ENCODE assay signal across 32 cellular contexts in the genomic region with DNA sequence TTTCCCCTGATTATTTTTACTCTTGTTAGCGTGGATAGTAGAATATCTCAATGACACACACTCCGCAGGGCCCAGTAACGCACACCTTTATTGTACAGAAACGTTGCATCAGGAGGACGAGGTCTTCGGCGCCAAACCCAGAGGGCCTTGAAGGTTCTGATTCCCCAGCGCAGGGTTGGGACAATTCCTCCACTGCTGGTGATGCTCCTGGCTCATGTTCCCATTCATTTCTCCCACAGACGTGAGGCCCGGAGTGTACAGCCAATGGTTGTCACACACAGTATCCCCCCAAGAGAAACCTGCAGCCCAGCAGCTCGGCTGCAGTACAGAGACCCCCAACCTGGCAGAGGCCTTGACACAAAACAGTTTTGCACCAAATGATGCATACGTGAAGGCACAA. TPM values are rescaled to one million over a fixed set of nuclear protein-coding genes. Genes with fewer than 3 reads are reported as not detected.
"Had no signal": no experiment of that assay in that cellular context is flagged by ENCODE, and none has a peak within 500 bp of the region (broad histone marks: within the 10 kb centered on the region; RNA-seq: fewer than 3 reads in every experiment).

No MANE protein-coding gene starts in this region.

- H3K4me1 Mint-ChIP-seq: activated CD4-positive, alpha-beta memory T cell treated with anti-CD3 and anti-CD28 coated beads, Interleukin-2, amount 10 ng/mL, durations not matched to agents 7 days and 5 days; activated CD4-positive, alpha-beta T cell treated with anti-CD3 and anti-CD28 coated beads, Interleukin-2, amount 10 ng/mL, durations not matched to agents 7 days and 5 days; activated CD8-positive, alpha-beta memory T cell treated with anti-CD3 and anti-CD28 coated beads, Interleukin-2, amount 10 ng/mL, durations not matched to agents 7 days and 5 days had no signal

- H3K4me2 ChIP-seq: hepatocyte had no signal

- H3K36me3 ChIP-seq: adrenal gland, colonic mucosa, gastrocnemius medialis, neutrophil, right lobe of liver, suprapubic skin, tibial nerve, uterus had no signal

- H3K27ac ChIP-seq: adrenal gland, body of pancreas, colonic mucosa, dorsolateral prefrontal cortex, gastrocnemius medialis, hepatocyte, neutrophil, right lobe of liver, suprapubic skin, tibial nerve, uterus had no signal

- DNase-seq: activated CD4-positive, alpha-beta memory T cell treated with anti-CD3 and anti-CD28 coated beads, Interleukin-2, amount 10 ng/mL, durations not matched to agents 7 days and 5 days; activated CD4-positive, alpha-beta T cell treated with anti-CD3 and anti-CD28 coated beads for 1 hour; activated CD4-positive, alpha-beta T cell treated with anti-CD3 and anti-CD28 coated beads, Interleukin-2, amount 10 ng/mL, durations not matched to agents 7 days and 5 days; activated CD8-positive, alpha-beta memory T cell treated with anti-CD3 and anti-CD28 coated beads, Interleukin-2, amount 10 ng/mL, durations not matched to agents 7 days and 5 days; activated naive CD4-positive, alpha-beta T cell treated with anti-CD3 and anti-CD28 coated beads for 36 hours; activated naive CD8-positive, alpha-beta T cell treated with anti-CD3 and anti-CD28 coated beads for 36 hours; activated T-cell treated with anti-CD3 and anti-CD28 coated beads for 4 hours; activated T-cell treated with anti-CD3 and anti-CD28 coated beads, Interleukin-2, amount 50 U/mL, for 72 hours; body of pancreas; cerebellar nuclear complex; colonic mucosa; effector memory CD8-positive, alpha-beta T cell; erythroblast; gastrocnemius medialis; glutamatergic neuron; mammary epithelial cell; small intestine; stimulated activated CD4-positive, alpha-beta T cell treated with anti-CD3 and anti-CD28 coated beads, Interleukin-1b, Interleukin-23, amount 100 ng/mL, for 48 hours; stimulated activated CD4-positive, alpha-beta T cell treated with anti-CD3 and anti-CD28 coated beads, Interleukin-4, amount 100 ng/mL, for 4 hours; stimulated activated CD8-positive, alpha-beta memory T cell treated with anti-CD3 and anti-CD28 coated beads, Interleukin-4, amount 100 ng/mL, for 48 hours; stimulated activated naive B cell treated with anti-CD40 and anti-IgM and Interleukin-4, amounts not matched to agents 10 μg/mL and 1 μg/mL and 100 μg/mL, for 72 hours; T-helper 17 cell; uterus had no signal

- H3K9me3 Mint-ChIP-seq: activated CD4-positive, alpha-beta memory T cell treated with anti-CD3 and anti-CD28 coated beads, Interleukin-2, amount 10 ng/mL, durations not matched to agents 7 days and 5 days; activated CD4-positive, alpha-beta T cell treated with anti-CD3 and anti-CD28 coated beads, Interleukin-2, amount 10 ng/mL, durations not matched to agents 7 days and 5 days; activated naive CD4-positive, alpha-beta T cell treated with anti-CD3 and anti-CD28 coated beads for 36 hours; activated naive CD8-positive, alpha-beta T cell treated with anti-CD3 and anti-CD28 coated beads for 36 hours; activated T-cell treated with anti-CD3 and anti-CD28 coated beads, Interleukin-2, amount 50 U/mL, for 72 hours; effector memory CD8-positive, alpha-beta T cell; nephron; stimulated activated naive B cell treated with anti-CD40 and anti-IgM and Interleukin-4, amounts not matched to agents 10 μg/mL and 1 μg/mL and 100 μg/mL, for 72 hours had no signal

- H2AFZ ChIP-seq: hepatocyte had no signal

- ATAC-seq: activated CD8-positive, alpha-beta memory T cell treated with anti-CD3 and anti-CD28 coated beads, Interleukin-2, amount 10 ng/mL, durations not matched to agents 7 days and 5 days; activated T-cell treated with anti-CD3 and anti-CD28 coated beads, Interleukin-2, amount 50 U/mL, for 72 hours; body of pancreas; effector memory CD8-positive, alpha-beta T cell; gastrocnemius medialis; stimulated activated naive B cell treated with anti-CD40 and anti-IgM and Interleukin-4, amounts not matched to agents 10 μg/mL and 1 μg/mL and 100 μg/mL, for 72 hours; T-helper 17 cell had no signal

- H3K27ac Mint-ChIP-seq: activated CD4-positive, alpha-beta memory T cell treated with anti-CD3 and anti-CD28 coated beads, Interleukin-2, amount 10 ng/mL, durations not matched to agents 7 days and 5 days; activated CD4-positive, alpha-beta T cell treated with anti-CD3 and anti-CD28 coated beads, Interleukin-2, amount 10 ng/mL, durations not matched to agents 7 days and 5 days; activated CD8-positive, alpha-beta memory T cell treated with anti-CD3 and anti-CD28 coated beads, Interleukin-2, amount 10 ng/mL, durations not matched to agents 7 days and 5 days; activated naive CD4-positive, alpha-beta T cell treated with anti-CD3 and anti-CD28 coated beads for 36 hours; activated naive CD8-positive, alpha-beta T cell treated with anti-CD3 and anti-CD28 coated beads for 36 hours; activated T-cell treated with anti-CD3 and anti-CD28 coated beads, Interleukin-2, amount 50 U/mL, for 72 hours; effector memory CD8-positive, alpha-beta T cell; nephron; stimulated activated naive B cell treated with anti-CD40 and anti-IgM and Interleukin-4, amounts not matched to agents 10 μg/mL and 1 μg/mL and 100 μg/mL, for 72 hours; T-helper 17 cell had no signal

- H3K4me3 ChIP-seq: adrenal gland, body of pancreas, colonic mucosa, dorsolateral prefrontal cortex, gastrocnemius medialis, hepatocyte, right lobe of liver, suprapubic skin, tibial nerve, uterus had no signal

- H3K27me3 ChIP-seq: body of pancreas, right lobe of liver, uterus had no signal

- H3K4me1 ChIP-seq: adrenal gland, colonic mucosa, tibial nerve, uterus had no signal

- H3K36me3 Mint-ChIP-seq: activated CD8-positive, alpha-beta memory T cell treated with anti-CD3 and anti-CD28 coated beads, Interleukin-2, amount 10 ng/mL, durations not matched to agents 7 days and 5 days; activated naive CD8-positive, alpha-beta T cell treated with anti-CD3 and anti-CD28 coated beads for 36 hours; stimulated activated naive B cell treated with anti-CD40 and anti-IgM and Interleukin-4, amounts not matched to agents 10 μg/mL and 1 μg/mL and 100 μg/mL, for 72 hours had no signal

- H3K9me3 ChIP-seq: adrenal gland, body of pancreas, colonic mucosa, gastrocnemius medialis, neutrophil, right lobe of liver, suprapubic skin, tibial nerve, uterus had no signal

- H3K4me3 Mint-ChIP-seq: activated CD4-positive, alpha-beta memory T cell treated with anti-CD3 and anti-CD28 coated beads, Interleukin-2, amount 10 ng/mL, durations not matched to agents 7 days and 5 days; activated CD4-positive, alpha-beta T cell treated with anti-CD3 and anti-CD28 coated beads, Interleukin-2, amount 10 ng/mL, durations not matched to agents 7 days and 5 days; activated CD8-positive, alpha-beta memory T cell treated with anti-CD3 and anti-CD28 coated beads, Interleukin-2, amount 10 ng/mL, durations not matched to agents 7 days and 5 days; activated naive CD4-positive, alpha-beta T cell treated with anti-CD3 and anti-CD28 coated beads for 36 hours; activated naive CD8-positive, alpha-beta T cell treated with anti-CD3 and anti-CD28 coated beads for 36 hours; activated T-cell treated with anti-CD3 and anti-CD28 coated beads, Interleukin-2, amount 50 U/mL, for 72 hours; effector memory CD8-positive, alpha-beta T cell; nephron; stimulated activated naive B cell treated with anti-CD40 and anti-IgM and Interleukin-4, amounts not matched to agents 10 μg/mL and 1 μg/mL and 100 μg/mL, for 72 hours; T-helper 17 cell had no signal

RNA-seq across cellular contexts. Expression of a gene that starts 6.1 kb away (rescaled TPM):
- total RNA-seq: activated CD4-positive, alpha-beta memory T cell treated with anti-CD3 and anti-CD28 coated beads, Interleukin-2, amount 10 ng/mL, durations not matched to agents 7 days and 5 days; activated CD4-positive, alpha-beta T cell treated with anti-CD3 and anti-CD28 coated beads, Interleukin-2, amount 10 ng/mL, durations not matched to agents 7 days and 5 days; activated CD8-positive, alpha-beta memory T cell treated with anti-CD3 and anti-CD28 coated beads, Interleukin-2, amount 10 ng/mL, durations not matched to agents 7 days and 5 days; activated naive CD4-positive, alpha-beta T cell treated with anti-CD3 and anti-CD28 coated beads for 36 hours; activated naive CD8-positive, alpha-beta T cell treated with anti-CD3 and anti-CD28 coated beads for 36 hours; activated T-cell treated with anti-CD3 and anti-CD28 coated beads, Interleukin-2, amount 50 U/mL, for 72 hours; osteocyte had no signal
